Comparison of ENCODE assay signal across 19 cellular contexts in genomic region chr20:36507746-36508145, GRCh38. TPM values are rescaled to one million over a fixed set of nuclear protein-coding genes. Genes with fewer than 3 reads are reported as not detected.
A peak's percentile ranks its signal among the peaks of the same experiment; 100 is the strongest.
DNase-seq lines count a peak whose midpoint lies in the region; ATAC-seq and TF ChIP-seq lines count a peak whose summit lies in the region.
"Had no signal": no experiment of that assay in that cellular context is flagged by ENCODE, and none has a peak within 500 bp of the region (broad histone marks: within the 10 kb centered on the region; RNA-seq: fewer than 3 reads in every experiment).

No MANE protein-coding gene starts in this region.

- in situ Hi-C loops in IMR-90 (cut with MboI; ENCODE audit: low sequenced_read_pairs), result no loop called here

- H3K36me3 ChIP-seq in IMR-90 (ENCODE audit: control insufficient read depth, insufficient read depth, low read length) (peaks cover 36% of the 10 kb centered on the region), Peyer's patch (peaks cover 0 to 87% (median 0%) of the 10 kb centered on the region in 3 donors)

- H3K9me1 ChIP-seq in IMR-90 (ENCODE audit: insufficient read depth, low read length), result peaks cover 7% of the 10 kb centered on the region

- TF ChIP-seq POLR2A in IMR-90 (IDR thresholded peaks at IDR 0.05; ENCODE audit: low read depth, low read length) (no peak), Peyer's patch (IDR thresholded peaks at IDR 0.05) (no peak)

- no peak for TF ChIP-seq RAD21 in IMR-90 (IDR thresholded peaks at IDR 0.05; ENCODE audit: low read length)

- H3K27ac Mint-ChIP-seq in activated CD4-positive, alpha-beta T cell treated with anti-CD3 and anti-CD28 coated beads, Interleukin-2, amount 10 ng/mL, durations not matched to agents 24 days and 14 days, result no peak overlapping the region
- no peak overlapping the region for H3K27ac Mint-ChIP-seq in WTC11

- ATAC-seq in IMR-90 (ENCODE audit: low read depth) (no peak), esophagus mucosa (peak; percentile 64), WTC11 (no peak)
- ATAC-seq: K562 had no signal

- H3K4me3 ChIP-seq in IMR-90 (ENCODE audit: insufficient read depth, low read depth, low read length) (no peak overlapping the region), Peyer's patch (no peak overlapping the region)
- H3K4me3 ChIP-seq: BLaER1, K562 had no signal

- intact Hi-C loops in IMR-90 (cut with micrococcal nuclease), result no loop called here
- intact Hi-C loops in posterior vena cava (cut with DNase I), result no loop called here
- intact Hi-C loops in activated CD4-positive, alpha-beta T cell treated with anti-CD3 and anti-CD28 coated beads, Interleukin-2, amount 10 ng/mL, durations not matched to agents 24 days and 14 days (cut with micrococcal nuclease), result no loop called here

- no peak overlapping the region for H3K4me2 ChIP-seq in IMR-90 (ENCODE audit: low read depth, low read length)
- H3K4me2 ChIP-seq: BLaER1 had no signal

- no peak overlapping the region for H2BK5ac ChIP-seq in IMR-90 (ENCODE audit: low read depth, low read length, poor library complexity, severe bottlenecking)

- H3K4me1 Mint-ChIP-seq in activated CD4-positive, alpha-beta T cell treated with anti-CD3 and anti-CD28 coated beads, Interleukin-2, amount 10 ng/mL, durations not matched to agents 24 days and 14 days, result peaks cover 10% of the 10 kb centered on the region
- H3K4me1 Mint-ChIP-seq in WTC11, result no peaks in the 10 kb centered on the region

- CTCF ChIA-PET in IMR-90 (lab: Yijun Ruan, JAX) (interaction anchor here (0.6 kb wide), 1 partner anchor 10 kb away, joined by 3 read pairs; no protein-coding TSS in a partner anchor), WTC11 (lab: Charles Lee) (interaction anchor here (0.5 to 1.8 kb wide), 2 partner anchors 16 to 765 kb away, joined by 3 to 9 read pairs; no protein-coding TSS in a partner anchor)

- H3K4me3 Mint-ChIP-seq in activated CD4-positive, alpha-beta T cell treated with anti-CD3 and anti-CD28 coated beads, Interleukin-2, amount 10 ng/mL, durations not matched to agents 24 days and 14 days, result no peak overlapping the region
- no peak overlapping the region for H3K4me3 Mint-ChIP-seq in WTC11
- H3K4me3 Mint-ChIP-seq: CD4-positive, CD25-positive, alpha-beta regulatory T cell had no signal

- peaks cover 31 to 61% of the 10 kb centered on the region in 2 experiments for H3K79me1 ChIP-seq in IMR-90 (ENCODE audit: low read depth in 1 of 2, low read length in 2 of 2)

- dilution Hi-C loops in IMR-90 (cut with HindIII; ENCODE audit: low sequenced_read_pairs, unreplicated experiment), result no loop called here

- TF ChIP-seq CTCF in IMR-90 (conservative IDR thresholded peaks at IDR 0.05; ENCODE audit: low read depth, low read length) (no peak), Peyer's patch (IDR thresholded peaks at IDR 0.05) (no peak), WTC11 (IDR thresholded peaks at IDR 0.05) (no peak)

- H3K14ac ChIP-seq in IMR-90 (replicated peaks; ENCODE audit: low read depth, low read length), result no peak overlapping the region

- peak overlapping the region; percentile 23 for H2AFZ ChIP-seq in IMR-90 (replicated peaks; ENCODE audit: low read length, poor library complexity)

- H3K36me3 Mint-ChIP-seq in activated CD4-positive, alpha-beta T cell treated with anti-CD3 and anti-CD28 coated beads, Interleukin-2, amount 10 ng/mL, durations not matched to agents 24 days and 14 days (ENCODE audit: low read depth), result peaks cover 17% of the 10 kb centered on the region
- H3K36me3 Mint-ChIP-seq in WTC11, result peaks cover 28% of the 10 kb centered on the region

- no peaks in the 10 kb centered on the region for H3K27me3 Mint-ChIP-seq in activated CD4-positive, alpha-beta T cell treated with anti-CD3 and anti-CD28 coated beads, Interleukin-2, amount 10 ng/mL, durations not matched to agents 24 days and 14 days
- H3K27me3 Mint-ChIP-seq in WTC11 (ENCODE audit: low read depth), result no peaks in the 10 kb centered on the region
- H3K27me3 Mint-ChIP-seq: CD4-positive, CD25-positive, alpha-beta regulatory T cell had no signal

- no peak overlapping the region for H2AK5ac ChIP-seq in IMR-90 (ENCODE audit: low read depth, low read length)

- WGBS in IMR-90 (ENCODE audit: extremely low coverage in 2 of 2, insufficient read length in 1 of 2), 2 experiments, result 100% methylated on average over 1 of the region's 6 CpGs; no CpG with 5 or more reads in 1 of the 2 experiments

- no peak overlapping the region for H2BK20ac ChIP-seq in IMR-90 (ENCODE audit: low read depth, low read length)

- no peak overlapping the region for H3K18ac ChIP-seq in IMR-90 (ENCODE audit: low read depth, low read length)

- H4K20me1 ChIP-seq in IMR-90 (ENCODE audit: insufficient read depth, low read length), result peaks cover 40% of the 10 kb centered on the region

- H3K27ac ChIP-seq in IMR-90 (ENCODE audit: insufficient read depth, low read length) (no peak overlapping the region), Peyer's patch (no peak overlapping the region)
- H3K27ac ChIP-seq: BLaER1 had no signal

- H3K56ac ChIP-seq in IMR-90 (ENCODE audit: extremely low read depth, insufficient read depth, low read length), result no peak overlapping the region

- no peaks in the 10 kb centered on the region for H3K4me1 ChIP-seq in IMR-90 (ENCODE audit: control insufficient read depth, insufficient read depth, low read length)
- H3K4me1 ChIP-seq in Peyer's patch, result no peaks in the 10 kb centered on the region
- H3K4me1 ChIP-seq: BLaER1 had no signal

- no peak overlapping the region for H3K4ac ChIP-seq in IMR-90 (ENCODE audit: low read depth, low read length)

- no peak overlapping the region for H2BK15ac ChIP-seq in IMR-90 (ENCODE audit: low read depth, low read length)

- H3K9ac ChIP-seq in IMR-90 (ENCODE audit: low read depth, low read length), result no peak overlapping the region
- H3K9ac ChIP-seq: BLaER1 had no signal

- no peak overlapping the region for H4K5ac ChIP-seq in IMR-90 (ENCODE audit: low read depth, low read length)

- no peaks in the 10 kb centered on the region for H3K9me3 Mint-ChIP-seq in activated CD4-positive, alpha-beta T cell treated with anti-CD3 and anti-CD28 coated beads, Interleukin-2, amount 10 ng/mL, durations not matched to agents 24 days and 14 days
- no peaks in the 10 kb centered on the region for H3K9me3 Mint-ChIP-seq in WTC11
- H3K9me3 Mint-ChIP-seq: CD4-positive, CD25-positive, alpha-beta regulatory T cell had no signal

- H3K9me3 ChIP-seq in IMR-90 (ENCODE audit: control insufficient read depth, insufficient read depth, low read length) (no peaks in the 10 kb centered on the region), Peyer's patch (no peaks in the 10 kb centered on the region)
- H3K9me3 ChIP-seq: BLaER1 had no signal

- DNase-seq in IMR-90 (no peak), Peyer's patch (peak in 2 of 3 donors; percentile 26 to 42), posterior vena cava (ENCODE audit: low spot score) (peak; percentile 73), NCI-H82 treated with DMSO at 0.1 percent for 48 hours (lab: John Stamatoyannopoulos, UW; ENCODE audit: unreplicated experiment) (no peak), WTC11 (ENCODE audit: low spot score) (no peak)
- DNase-seq in activated CD4-positive, alpha-beta T cell treated with anti-CD3 and anti-CD28 coated beads, Interleukin-2, amount 10 ng/mL, durations not matched to agents 24 days and 14 days, result no peak
- DNase-seq: CD4-positive, CD25-positive, alpha-beta regulatory T cell; Kasumi-1; MV-4-11; NCI-H1105; NCI-H1436 treated with DMSO at 0.1 percent for 48 hours; NCI-H187 treated with DMSO at 0.1 percent for 48 hours; NCI-H524; NCI-H748 treated with DMSO at 0.1 percent for 48 hours; RPMI8226; SHP77 treated with DMSO at 0.1 percent for 48 hours had no signal

- no TSS peak for BruUV-seq in IMR-90 (replicated peaks; lab: Mats Ljungman, UMichigan)

- no peak overlapping the region for H4K8ac ChIP-seq in IMR-90 (ENCODE audit: low read depth in 2 of 2, low read length in 2 of 2)

- H3K27me3 ChIP-seq in IMR-90 (ENCODE audit: control insufficient read depth, insufficient read depth, low read length), result no peaks in the 10 kb centered on the region
- no peaks in the 10 kb centered on the region for H3K27me3 ChIP-seq in Peyer's patch
- H3K27me3 ChIP-seq: BLaER1 had no signal

- no peak overlapping the region for H3K23ac ChIP-seq in IMR-90 (ENCODE audit: low read depth, low read length)

- no peak overlapping the region for H2AK9ac ChIP-seq in IMR-90 (replicated peaks; ENCODE audit: low read depth, low read length, poor library complexity)

- POLR2A ChIA-PET in IMR-90 (lab: Charles Lee; ENCODE audit: unreplicated experiment), result no interaction called here
- POLR2A ChIA-PET in WTC11 (lab: Charles Lee), result no interaction called here

- H2BK120ac ChIP-seq in IMR-90 (ENCODE audit: low read depth, low read length), result no peak overlapping the region

- H4K91ac ChIP-seq in IMR-90 (ENCODE audit: insufficient read depth, low read depth, low read length), result no peak overlapping the region

TF ChIP-seq in IMR-90, 13 proteins besides CTCF, POLR2A, EP300 and RAD21 (continues in another document):
- no peak for TF ChIP-seq RCOR1 (IDR thresholded peaks at IDR 0.05; ENCODE audit: insufficient replicate concordance, low read length)

TF ChIP-seq in WTC11, 78 proteins besides CTCF, POLR2A, EP300 and RAD21 (continues in another document):
- TF ChIP-seq TEAD1 (CRISPR knock-in tag; IDR thresholded peaks at IDR 0.05), result no peak
- TF ChIP-seq USF2 (CRISPR knock-in tag; IDR thresholded peaks at IDR 0.05), result no peak
- no peak for TF ChIP-seq ZNF121 (CRISPR knock-in tag; IDR thresholded peaks at IDR 0.05)
- TF ChIP-seq NFATC4 (CRISPR knock-in tag; IDR thresholded peaks at IDR 0.05), result no peak
- TF ChIP-seq MAX (CRISPR knock-in tag; IDR thresholded peaks at IDR 0.05), result no peak
- no peak for TF ChIP-seq ESRRA (CRISPR knock-in tag; IDR thresholded peaks at IDR 0.05; ENCODE audit: borderline replicate concordance)

RNA-seq across cellular contexts. Expression of gene MYL9, which starts 33.6 kb away (rescaled TPM):
- total RNA-seq in IMR-90 (2012; rRNA removed) (90.0 and 97.5 TPM in 2 replicates), Peyer's patch (10 to 100 TPM; 34.2 to 99.0 (median 58.2) TPM), esophagus mucosa (28.8 TPM), posterior vena cava (1,000 to 10,000 TPM; 2,680 to 3,095 TPM), WTC11 (2021) (52.5 to 57.7 TPM (median 54.7 TPM) in 3 replicates)
- polyA plus RNA-seq in IMR-90 (2012; rRNA removed), result 425 and 491 TPM in 2 replicates
- polyA plus RNA-seq in IMR-90 (2012; cell fraction: cytosol; rRNA removed), result 389 and 526 TPM in 2 replicates
- 246 and 255 TPM in 2 replicates for polyA plus RNA-seq in IMR-90 (2012; cell fraction: nucleus; rRNA removed; ENCODE audit: low replicate concordance)
- 0.14 and 0.33 TPM in 2 replicates for total RNA-seq in activated CD4-positive, alpha-beta T cell treated with anti-CD3 and anti-CD28 coated beads, Interleukin-2, amount 10 ng/mL, durations not matched to agents 24 days and 14 days
- polyA plus RNA-seq: CD4-positive, CD25-positive, alpha-beta regulatory T cell had no signal

Comparison
In these comparisons a context has a peak if more than half of its experiments do, and no peak if none do; other contexts are left out.
1. DNase-seq: peak in Peyer's patch (2 of 3) and posterior vena cava (single experiment); none in IMR-90 (single experiment), activated CD4-positive, alpha-beta T cell treated with anti-CD3 and anti-CD28 coated beads, Interleukin-2, amount 10 ng/mL, durations not matched to agents 24 days and 14 days (single experiment), NCI-H82 treated with DMSO at 0.1 percent for 48 hours (single experiment) and WTC11 (single experiment).
2. RNA of gene MYL9, which starts 33.6 kb away (total RNA-seq): 2,680 to 3,095 TPM in posterior vena cava; 90.0 to 97.5 TPM in IMR-90, 34.2 to 99.0 TPM in Peyer's patch, 52.5 to 57.7 TPM in WTC11, 28.8 TPM in esophagus mucosa (single experiment) and 0.14 to 0.33 TPM in activated CD4-positive, alpha-beta T cell treated with anti-CD3 and anti-CD28 coated beads, Interleukin-2, amount 10 ng/mL, durations not matched to agents 24 days and 14 days; every median in the first group is over 10 times any median in the second.